30 cellular contexts compared by ENCODE assay signal in genomic region chr15:90132437-90132836, GRCh38.
"Had no signal": no experiment of that assay in that cellular context is flagged by ENCODE, and none has a peak within 500 bp of the region (broad histone marks: within the 10 kb centered on the region; RNA-seq: fewer than 3 reads in every experiment).

No MANE protein-coding gene starts in this region.

- H3K4me3 ChIP-seq: pancreas, prostate gland, right atrium auricular region, suprapubic skin, testis, tibial artery, transverse colon, upper lobe of left lung, vagina had no signal

- H3K36me3 Mint-ChIP-seq: naive B cell; naive thymus-derived CD8-positive, alpha-beta T cell; natural killer cell treated with Interleukin-12 subunit alpha and Interleukin-12 subunit beta and Interleukin-15 and Interleukin-18, amount 100 ng/mL, for 72 hours; stimulated activated memory B cell treated with anti-CD40 and anti-IgM and Interleukin-4, amounts not matched to agents 10 μg/mL and 1 μg/mL and 100 μg/mL, for 72 hours had no signal

- FAIRE-seq: pancreas, small intestine, urothelium cell line had no signal

- DNase-seq: naive B cell; naive thymus-derived CD8-positive, alpha-beta T cell; nephron progenitor cell; nucleus accumbens; pancreas; retina; small intestine; stimulated activated CD4-positive, alpha-beta T cell treated with anti-CD3 and anti-CD28 coated beads, Interleukin-12 subunit alpha, Interleukin-12 subunit beta, amount 100 ng/mL, for 4 hours; stimulated activated CD4-positive, alpha-beta T cell treated with anti-CD3 and anti-CD28 coated beads, Interleukin-1b, Interleukin-23, amount 100 ng/mL, for 48 hours; stimulated activated CD4-positive, alpha-beta T cell treated with anti-CD3 and anti-CD28 coated beads, Interleukin-4, amount 100 ng/mL, for 1 hour; stimulated activated CD4-positive, alpha-beta T cell treated with anti-CD3 and anti-CD28 coated beads, Interleukin-4, amount 100 ng/mL, for 4 hours; stimulated activated CD8-positive, alpha-beta memory T cell treated with anti-CD3 and anti-CD28 coated beads, Interleukin-4, amount 100 ng/mL, for 48 hours; stimulated activated naive CD4-positive, alpha-beta T cell; stimulated activated naive CD8-positive, alpha-beta T cell treated with anti-CD3 and anti-CD28 coated beads, Interleukin-15, amount 100 ng/mL, for 72 hours; stimulated activated naive CD8-positive, alpha-beta T cell treated with anti-CD3 and anti-CD28 coated beads, Interleukin-15, Interleukin-2, amounts not matched to agents 100 U/mL and 50 U/mL, for 24 hours; substantia nigra; testis; tibial artery; transverse colon; upper lobe of left lung had no signal

- H3K27ac Mint-ChIP-seq: naive thymus-derived CD8-positive, alpha-beta T cell; natural killer cell treated with Interleukin-12 subunit alpha and Interleukin-12 subunit beta and Interleukin-15 and Interleukin-18, amount 100 ng/mL, for 72 hours; nephron progenitor cell; stimulated activated memory B cell treated with anti-CD40 and anti-IgM and Interleukin-4, amounts not matched to agents 10 μg/mL and 1 μg/mL and 100 μg/mL, for 72 hours; stimulated activated naive CD8-positive, alpha-beta T cell treated with anti-CD3 and anti-CD28 coated beads, Interleukin-15, amount 100 ng/mL, for 72 hours had no signal

- H3K36me3 ChIP-seq: neutrophil, pancreas, prostate gland, right atrium auricular region, suprapubic skin, tibial artery, transverse colon, upper lobe of left lung, vagina had no signal

- ATAC-seq: naive thymus-derived CD8-positive, alpha-beta T cell; natural killer cell treated with Interleukin-12 subunit alpha and Interleukin-12 subunit beta and Interleukin-15 and Interleukin-18, amount 100 ng/mL, for 72 hours; pancreas; sciatic nerve; stimulated activated memory B cell treated with anti-CD40 and anti-IgM and Interleukin-4, amounts not matched to agents 10 μg/mL and 1 μg/mL and 100 μg/mL, for 72 hours; stimulated activated naive CD8-positive, alpha-beta T cell treated with anti-CD3 and anti-CD28 coated beads, Interleukin-15, amount 100 ng/mL, for 72 hours; stimulated activated naive CD8-positive, alpha-beta T cell treated with anti-CD3 and anti-CD28 coated beads, Interleukin-15, Interleukin-2, amounts not matched to agents 100 U/mL and 50 U/mL, for 24 hours had no signal

- H3K27me3 ChIP-seq: neutrophil, pancreas, right atrium auricular region, suprapubic skin, testis, tibial artery, transverse colon, upper lobe of left lung, vagina had no signal

- H3K9me3 ChIP-seq: neutrophil, pancreas, prostate gland, right atrium auricular region, suprapubic skin, testis, tibial artery, transverse colon, upper lobe of left lung, vagina had no signal

- H3K4me3 Mint-ChIP-seq: naive thymus-derived CD8-positive, alpha-beta T cell; natural killer cell treated with Interleukin-12 subunit alpha and Interleukin-12 subunit beta and Interleukin-15 and Interleukin-18, amount 100 ng/mL, for 72 hours; nephron progenitor cell; neural crest cell; stimulated activated memory B cell treated with anti-CD40 and anti-IgM and Interleukin-4, amounts not matched to agents 10 μg/mL and 1 μg/mL and 100 μg/mL, for 72 hours; stimulated activated naive CD8-positive, alpha-beta T cell treated with anti-CD3 and anti-CD28 coated beads, Interleukin-15, amount 100 ng/mL, for 72 hours had no signal

- H3K27ac ChIP-seq: neutrophil, pancreas, prostate gland, right atrium auricular region, suprapubic skin, testis, tibial artery, transverse colon, upper lobe of left lung, vagina had no signal

- H3K9me3 Mint-ChIP-seq: naive B cell; natural killer cell treated with Interleukin-12 subunit alpha and Interleukin-12 subunit beta and Interleukin-15 and Interleukin-18, amount 100 ng/mL, for 72 hours; neural crest cell; stimulated activated memory B cell treated with anti-CD40 and anti-IgM and Interleukin-4, amounts not matched to agents 10 μg/mL and 1 μg/mL and 100 μg/mL, for 72 hours; stimulated activated naive CD8-positive, alpha-beta T cell treated with anti-CD3 and anti-CD28 coated beads, Interleukin-15, amount 100 ng/mL, for 72 hours had no signal

- H3K4me1 ChIP-seq: pancreas, prostate gland, right atrium auricular region, suprapubic skin, testis, transverse colon, upper lobe of left lung, vagina had no signal

- H3K4me1 Mint-ChIP-seq: neural crest cell had no signal
